In genomic region chr9:113322671-113323070, GRCh38 we compare ENCODE assay signal across 1 cellular context.
TF ChIP-seq lines count a peak whose summit lies in the region.

No MANE protein-coding gene starts in this region.

TF ChIP-seq in IMR-90, 13 proteins besides CTCF, POLR2A, EP300 and RAD21:
- TF ChIP-seq NFE2L2 (IDR thresholded peaks at IDR 0.05; ENCODE audit: low read depth, low read length) (no peak), SMC3 (IDR thresholded peaks at IDR 0.05; ENCODE audit: low read depth, low read length) (no peak), FOS (IDR thresholded peaks at IDR 0.05; ENCODE audit: low read depth, low read length) (no peak), CHD1 (IDR thresholded peaks at IDR 0.05; ENCODE audit: low read depth, low read length) (no peak), RFX5 (IDR thresholded peaks at IDR 0.05; ENCODE audit: low read depth, low read length) (no peak), CEBPB (IDR thresholded peaks at IDR 0.05; ENCODE audit: low read depth, low read length) (no peak), MAFK (IDR thresholded peaks at IDR 0.05; ENCODE audit: low read depth, low read length) (no peak), MXI1 (IDR thresholded peaks at IDR 0.05; ENCODE audit: borderline replicate concordance, low read depth, low read length) (no peak), RCOR1 (IDR thresholded peaks at IDR 0.05; ENCODE audit: insufficient replicate concordance, low read length) (no peak), BHLHE40 (IDR thresholded peaks at IDR 0.05; ENCODE audit: low read depth, low read length) (no peak), MAZ (IDR thresholded peaks at IDR 0.05; ENCODE audit: borderline replicate concordance, low read depth, low read length) (no peak)
- TF ChIP-seq, protein P1, sequence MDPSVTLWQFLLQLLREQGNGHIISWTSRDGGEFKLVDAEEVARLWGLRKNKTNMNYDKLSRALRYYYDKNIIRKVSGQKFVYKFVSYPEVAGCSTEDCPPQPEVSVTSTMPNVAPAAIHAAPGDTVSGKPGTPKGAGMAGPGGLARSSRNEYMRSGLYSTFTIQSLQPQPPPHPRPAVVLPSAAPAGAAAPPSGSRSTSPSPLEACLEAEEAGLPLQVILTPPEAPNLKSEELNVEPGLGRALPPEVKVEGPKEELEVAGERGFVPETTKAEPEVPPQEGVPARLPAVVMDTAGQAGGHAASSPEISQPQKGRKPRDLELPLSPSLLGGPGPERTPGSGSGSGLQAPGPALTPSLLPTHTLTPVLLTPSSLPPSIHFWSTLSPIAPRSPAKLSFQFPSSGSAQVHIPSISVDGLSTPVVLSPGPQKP (IDR thresholded peaks at IDR 0.05; ENCODE audit: borderline replicate concordance, low read depth, low read length) = no peak
- TF ChIP-seq, protein P2, sequence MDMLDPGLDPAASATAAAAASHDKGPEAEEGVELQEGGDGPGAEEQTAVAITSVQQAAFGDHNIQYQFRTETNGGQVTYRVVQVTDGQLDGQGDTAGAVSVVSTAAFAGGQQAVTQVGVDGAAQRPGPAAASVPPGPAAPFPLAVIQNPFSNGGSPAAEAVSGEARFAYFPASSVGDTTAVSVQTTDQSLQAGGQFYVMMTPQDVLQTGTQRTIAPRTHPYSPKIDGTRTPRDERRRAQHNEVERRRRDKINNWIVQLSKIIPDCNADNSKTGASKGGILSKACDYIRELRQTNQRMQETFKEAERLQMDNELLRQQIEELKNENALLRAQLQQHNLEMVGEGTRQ (IDR thresholded peaks at IDR 0.05; ENCODE audit: low read depth, low read length) = no peak
